In genomic region chr2:8487461-8487932, GRCh38 we compare ENCODE assay signal across 8 cellular contexts.
DNase-seq lines count a peak whose midpoint lies in the region; ATAC-seq and TF ChIP-seq lines count a peak whose summit lies in the region.

No MANE protein-coding gene starts in this region.

- H3F3A ChIP-seq in neural progenitor cell (ENCODE audit: low read depth): no peaks in the 10 kb centered on the region

- H2AFZ ChIP-seq in neural progenitor cell (replicated peaks): peak overlapping the region; percentile 80

- peaks cover 9% of the 10 kb centered on the region for H3K27me3 Mint-ChIP-seq in neural progenitor cell (ENCODE audit: insufficient read depth, low read depth)

- DNase-seq in activated T-helper 9 cell treated with anti-CD3 and anti-CD28 coated beads, Interleukin-2, amount 50 U/mL, for 16 hours (ENCODE audit: low read depth): peak; percentile 17
- DNase-seq in neural progenitor cell (ENCODE audit: low spot score) (peak; percentile 32), COLO668 (lab: John Stamatoyannopoulos, UW; ENCODE audit: unreplicated experiment) (no peak), HuH-7 (ENCODE audit: low spot score) (no peak)
- DNase-seq in stimulated activated CD4-positive, alpha-beta T cell treated with anti-CD3 and anti-CD28 coated beads, Interleukin-4, amount 100 ng/mL, for 4 hours: no peak
- no peak for DNase-seq in activated CD4-positive, alpha-beta T cell treated with anti-CD3 and anti-CD28 coated beads, Interleukin-2, amount 50 U/mL, for 48 hours

- H3K4me3 ChIP-seq in neural progenitor cell: no peak overlapping the region

- no peaks in the 10 kb centered on the region for H3K36me3 ChIP-seq in neural progenitor cell

- peaks cover 25% of the 10 kb centered on the region for H3K4me1 ChIP-seq in neural progenitor cell

- H3K79me2 ChIP-seq in neural progenitor cell (ENCODE audit: low read depth): no peaks in the 10 kb centered on the region

- ATAC-seq in GM18907 (IDR thresholded peaks at IDR 0.05; ENCODE audit: unreplicated experiment) (peak; percentile 31), HG02852 (IDR thresholded peaks at IDR 0.05; ENCODE audit: unreplicated experiment) (peak; percentile 24)

- peaks cover 3% of the 10 kb centered on the region for H3K9me3 Mint-ChIP-seq in neural progenitor cell

- H3K9ac ChIP-seq in neural progenitor cell: no peak overlapping the region

- no peaks in the 10 kb centered on the region for H3K9me3 ChIP-seq in neural progenitor cell (ENCODE audit: low read depth)

- no peak overlapping the region for H3K27ac Mint-ChIP-seq in neural progenitor cell

- no peak overlapping the region for H3K4me3 Mint-ChIP-seq in neural progenitor cell

- no peaks in the 10 kb centered on the region for H4K20me1 ChIP-seq in neural progenitor cell (ENCODE audit: low read depth)

- no peak overlapping the region for H3K27ac ChIP-seq in neural progenitor cell

- no peak for TF ChIP-seq CTCF in neural progenitor cell (IDR thresholded peaks at IDR 0.05)

- H3K4me2 ChIP-seq in neural progenitor cell: no peak overlapping the region

- no peaks in the 10 kb centered on the region for H3K27me3 ChIP-seq in neural progenitor cell

- H3K4me1 Mint-ChIP-seq in neural progenitor cell: peaks cover 30% of the 10 kb centered on the region

- no peaks in the 10 kb centered on the region for H3K36me3 Mint-ChIP-seq in neural progenitor cell

Comparison
In these comparisons a context has a peak if more than half of its experiments do, and no peak if none do; other contexts are left out.
1. DNase-seq: peak in activated T-helper 9 cell treated with anti-CD3 and anti-CD28 coated beads, Interleukin-2, amount 50 U/mL, for 16 hours (single experiment) and neural progenitor cell (single experiment); none in COLO668 (single experiment), stimulated activated CD4-positive, alpha-beta T cell treated with anti-CD3 and anti-CD28 coated beads, Interleukin-4, amount 100 ng/mL, for 4 hours (0 of 2), HuH-7 (single experiment) and activated CD4-positive, alpha-beta T cell treated with anti-CD3 and anti-CD28 coated beads, Interleukin-2, amount 50 U/mL, for 48 hours (0 of 2).